ENCODE assay signal across 23 cellular contexts in genomic region chr5:95741458-95741857, GRCh38. TPM values are rescaled to one million over a fixed set of nuclear protein-coding genes. Genes with fewer than 3 reads are reported as not detected.
DNase-seq lines count a peak whose midpoint lies in the region; TF ChIP-seq lines count a peak whose summit lies in the region.
"Had no signal": no experiment of that assay in that cellular context is flagged by ENCODE, and none has a peak within 500 bp of the region (broad histone marks: within the 10 kb centered on the region; RNA-seq: fewer than 3 reads in every experiment).

No MANE protein-coding gene starts in this region.

- H3K36me3 Mint-ChIP-seq in Caco-2 (ENCODE audit: insufficient read depth, unreplicated experiment) (peaks cover 22% of the 10 kb centered on the region), nephron progenitor cell (ENCODE audit: low read depth) (peaks cover 82% of the 10 kb centered on the region)
- H3K36me3 Mint-ChIP-seq: CD4-positive, CD25-positive, alpha-beta regulatory T cell; CD8-positive, alpha-beta T cell had no signal

- no peaks in the 10 kb centered on the region for H3K27me3 Mint-ChIP-seq in Caco-2 (ENCODE audit: insufficient read depth, unreplicated experiment)
- H3K27me3 Mint-ChIP-seq in nephron progenitor cell (ENCODE audit: low read depth, poor library complexity) = no peaks in the 10 kb centered on the region
- H3K27me3 Mint-ChIP-seq: B cell had no signal

- H3K4me3 Mint-ChIP-seq in Caco-2 (ENCODE audit: unreplicated experiment) (no peak overlapping the region), nephron progenitor cell (no peak overlapping the region)
- H3K4me3 Mint-ChIP-seq: B cell; CD4-positive, CD25-positive, alpha-beta regulatory T cell; CD8-positive, alpha-beta T cell had no signal

- no peak for TF ChIP-seq CTCF in WERI-Rb-1 (IDR thresholded peaks at IDR 0.05; ENCODE audit: low read depth, low read length)
- TF ChIP-seq CTCF in Caco-2 (IDR thresholded peaks at IDR 0.05; ENCODE audit: insufficient read depth in 1 of 2, low read depth in 1 of 2, low read length in 1 of 2, severe bottlenecking in 1 of 2, unreplicated experiment in 1 of 2) = no peak
- TF ChIP-seq CTCF in nephron progenitor cell (IDR thresholded peaks at IDR 0.05) = no peak

- H3K4me1 Mint-ChIP-seq in Caco-2 (ENCODE audit: low read depth, unreplicated experiment) (peaks cover 7% of the 10 kb centered on the region), nephron progenitor cell (peaks cover 10% of the 10 kb centered on the region)
- H3K4me1 Mint-ChIP-seq: CD4-positive, CD25-positive, alpha-beta regulatory T cell had no signal

- CTCF ChIA-PET in Caco-2 (lab: Charles Lee) = interaction anchor here (0.6 kb wide), 1 partner anchor 98 kb away, joined by 4 read pairs; no protein-coding TSS in a partner anchor

- POLR2A ChIA-PET in Caco-2 (lab: Charles Lee) = no interaction called here

- H3K36me3 ChIP-seq in WERI-Rb-1 (peaks cover 53% of the 10 kb centered on the region), Caco-2 (ENCODE audit: control insufficient read depth, insufficient read depth, low read length) (no peaks in the 10 kb centered on the region)

- H3K27me3 ChIP-seq in WERI-Rb-1 (ENCODE audit: insufficient read depth, low read depth, severe bottlenecking) (no peaks in the 10 kb centered on the region), Caco-2 (replicated peaks; ENCODE audit: control insufficient read depth, insufficient read depth, low read length) (no peaks in the 10 kb centered on the region)
- H3K27me3 ChIP-seq: BLaER1 had no signal

- H3K9me3 ChIP-seq in WERI-Rb-1 (ENCODE audit: severe bottlenecking) = no peaks in the 10 kb centered on the region
- no peaks in the 10 kb centered on the region for H3K9me3 ChIP-seq in Caco-2

- H3K4me3 ChIP-seq in WERI-Rb-1 (ENCODE audit: low read depth, low read length) (no peak overlapping the region), Caco-2 (ENCODE audit: low read depth, low read length) (no peak overlapping the region)
- H3K4me3 ChIP-seq: BLaER1, GM12878, GM23248 had no signal

- H3K27ac Mint-ChIP-seq in Caco-2 (ENCODE audit: unreplicated experiment) = no peak overlapping the region
- H3K27ac Mint-ChIP-seq in nephron progenitor cell = no peak overlapping the region
- H3K27ac Mint-ChIP-seq: B cell; CD4-positive, CD25-positive, alpha-beta regulatory T cell; CD8-positive, alpha-beta T cell had no signal

- BruUV-seq in Caco-2 (replicated peaks; lab: Mats Ljungman, UMichigan) = no TSS peak

- DNase-seq in D341Med (ENCODE audit: low spot score) (peak; percentile 53), NCI-H82 treated with DMSO at 0.1 percent for 48 hours (lab: John Stamatoyannopoulos, UW; ENCODE audit: unreplicated experiment) (peak; percentile 38), WERI-Rb-1 (peak; percentile 50), erythroblast (lab: John Stamatoyannopoulos, UW) (peak; percentile 60), Caco-2 (no peak), activated gamma-delta T cell (lab: John Stamatoyannopoulos, UW) (no peak), nephron progenitor cell (no peak)
- DNase-seq: Calu3; CD4-positive, CD25-positive, alpha-beta regulatory T cell; CD8-positive, alpha-beta T cell; DMS 273 treated with DMSO at 0.1 percent for 48 hours; DMS79; EL; GDM1; GM23248; H7; HCEC 1CT had no signal

- H3K4me1 ChIP-seq in Caco-2 = 0 out of 2 replicates have a peak, but pooled peaks cover 6% of the 10 kb centered on the region

- H3K27ac ChIP-seq in WERI-Rb-1 = no peak overlapping the region
- H3K27ac ChIP-seq: 22Rv1, BLaER1, C4-2B, GM23248 had no signal

- intact Hi-C loops in Caco-2 (cut with micrococcal nuclease; ENCODE audit: unreplicated experiment) = no loop called here

- TF ChIP-seq POLR2A in erythroblast (IDR thresholded peaks at IDR 0.05; ENCODE audit: low read length) = no peak

- H3K9me3 Mint-ChIP-seq in Caco-2 (ENCODE audit: unreplicated experiment) (no peaks in the 10 kb centered on the region), nephron progenitor cell (no peaks in the 10 kb centered on the region)
- H3K9me3 Mint-ChIP-seq: CD8-positive, alpha-beta T cell had no signal

RNA-seq across cellular contexts. Expression of gene RHOBTB3, which starts 10.3 kb away (rescaled TPM):
- 85.6 and 88.5 TPM in 2 replicates for total RNA-seq in Caco-2 (2022)

RNA-seq across cellular contexts. Expression of gene SPATA9, which starts 58.7 kb away (rescaled TPM):
- 0.34 TPM in 1 of 2 replicates, not detected in the other for total RNA-seq in Caco-2 (2022)
- total RNA-seq: B cell; Calu3; CD4-positive, CD25-positive, alpha-beta regulatory T cell; CD8-positive, alpha-beta T cell; H1; H7 had no signal

Comparison
In these comparisons a context has a peak if more than half of its experiments do, and no peak if none do; other contexts are left out.
1. DNase-seq: peak in D341Med (single experiment), NCI-H82 treated with DMSO at 0.1 percent for 48 hours (single experiment), WERI-Rb-1 (single experiment) and erythroblast (2 of 2); none in Caco-2 (0 of 2), activated gamma-delta T cell (single experiment) and nephron progenitor cell (single experiment).